17 cellular contexts compared by ENCODE assay signal in genomic region chr2:143629344-143629743, GRCh38.
DNase-seq lines count a peak whose midpoint lies in the region; TF ChIP-seq lines count a peak whose summit lies in the region.
"Had no signal": no experiment of that assay in that cellular context is flagged by ENCODE, and none has a peak within 500 bp of the region (broad histone marks: within the 10 kb centered on the region; RNA-seq: fewer than 3 reads in every experiment).

No MANE protein-coding gene starts in this region.

- TF ChIP-seq CTCF in BJ (IDR thresholded peaks at IDR 0.05; ENCODE audit: insufficient read depth, low read depth, low read length) = no peak

- POLR2A ChIA-PET in BJ (lab: Charles Lee) = no interaction called here

- no peaks in the 10 kb centered on the region for H3K27me3 ChIP-seq in BJ (ENCODE audit: control insufficient read depth, insufficient read depth, low read length)
- H3K27me3 ChIP-seq: BLaER1, left lung had no signal

- DNase-seq in BJ (ENCODE audit: low read depth) (peak; percentile 60), HuH-7 (ENCODE audit: low spot score) (peak; percentile 12), amniotic epithelial cell (ENCODE audit: low read depth) (peak; percentile 91), islet precursor cell (peak; percentile 57), NCI-H2029 treated with DMSO at 0.1 percent for 48 hours (lab: John Stamatoyannopoulos, UW) (no peak), NOMO-1 (lab: John Stamatoyannopoulos, UW; ENCODE audit: unreplicated experiment in 2 of 2) (no peak), NCI-H128 (lab: John Stamatoyannopoulos, UW; ENCODE audit: unreplicated experiment) (no peak), NCI-H524 (lab: John Stamatoyannopoulos, UW) (no peak)
- DNase-seq: activated CD4-positive, alpha-beta T cell treated with anti-CD3 and anti-CD28 coated beads, Interleukin-2, amount 50 U/mL, for 4 hours; activated effector memory CD4-positive, alpha-beta T cell treated with anti-CD3 and anti-CD28 coated beads, Interleukin-2, amount 50 U/mL, for 16 hours; left lung; naive B cell; NCI-H446; stimulated activated naive CD4-positive, alpha-beta T cell; T-helper 9 cell had no signal

- no peaks in the 10 kb centered on the region for H3K36me3 ChIP-seq in BJ (ENCODE audit: control insufficient read depth, insufficient read depth, low read length)

- CTCF ChIA-PET in BJ (lab: Yijun Ruan, JAX) = no interaction called here

- H3K4me3 ChIP-seq in BJ (ENCODE audit: low read depth, low read length) = no peak overlapping the region
- H3K4me3 ChIP-seq: BLaER1, GM12878, left lung had no signal

Comparison
In these comparisons a context has a peak if more than half of its experiments do, and no peak if none do; other contexts are left out.
1. DNase-seq: peak in BJ (single experiment), HuH-7 (single experiment), amniotic epithelial cell (single experiment) and islet precursor cell (single experiment); none in NCI-H2029 treated with DMSO at 0.1 percent for 48 hours (single experiment), NOMO-1 (0 of 2), NCI-H128 (single experiment) and NCI-H524 (0 of 2).